In genomic region chr19:42281175-42282035, GRCh38 we compare ENCODE assay signal across 9 cellular contexts. TPM values are rescaled to one million over a fixed set of nuclear protein-coding genes. Genes with fewer than 3 reads are reported as not detected.
DNase-seq lines count a peak whose midpoint lies in the region; ATAC-seq and TF ChIP-seq lines count a peak whose summit lies in the region.
"Had no signal": no experiment of that assay in that cellular context is flagged by ENCODE, and none has a peak within 500 bp of the region (broad histone marks: within the 10 kb centered on the region; RNA-seq: fewer than 3 reads in every experiment).

No MANE protein-coding gene starts in this region.

- no peaks in the 10 kb centered on the region for H3K27me3 ChIP-seq in fibroblast of lung (ENCODE audit: control insufficient read depth, insufficient read depth, low read length)

- H3K4me3 Mint-ChIP-seq in WTC11 = peak overlapping the region; percentile 75
- H3K4me3 Mint-ChIP-seq in naive thymus-derived CD8-positive, alpha-beta T cell = peak overlapping the region in 9 of 10 donors; percentile 61 to 87 (median 75)

- peaks cover 37% of the 10 kb centered on the region for H3K4me1 Mint-ChIP-seq in WTC11
- H3K4me1 Mint-ChIP-seq in naive thymus-derived CD8-positive, alpha-beta T cell = peaks cover 36 to 58% (median 44%) of the 10 kb centered on the region in 4 donors

- peak; percentile 35 for DNase-seq in DMS79 (lab: John Stamatoyannopoulos, UW)
- peak; percentile 50 to 72 for DNase-seq in Kasumi-1 (lab: John Stamatoyannopoulos, UW)
- no peak for DNase-seq in WTC11 (ENCODE audit: low spot score)
- peak; percentile 65 to 75 for DNase-seq in fibroblast of lung (ENCODE audit: low read depth in 2 of 2)
- peak in 3 of 10 donors; percentile 12 to 28 (median 24) for DNase-seq in naive thymus-derived CD8-positive, alpha-beta T cell
- no peak for DNase-seq in activated gamma-delta T cell treated with Interleukin-2 at 50 U/mL for 16 hours

- no peaks in the 10 kb centered on the region for H3K36me3 ChIP-seq in fibroblast of lung (ENCODE audit: control insufficient read depth, insufficient read depth, low read length)

- H3K4me3 ChIP-seq in fibroblast of lung (replicated peaks in 1 of 4; ENCODE audit: control extremely low read depth in 1 of 4, insufficient read depth in 1 of 4, low read depth in 3 of 4, low read length in 4 of 4) = peak overlapping the region; percentile 4 to 76 (median 30)

- TF ChIP-seq CTCF in WTC11 (IDR thresholded peaks at IDR 0.05) (no peak), fibroblast of lung (conservative IDR thresholded peaks at IDR 0.05 in 1 of 2, IDR thresholded peaks at IDR 0.05 in 1 of 2; ENCODE audit: low read depth in 1 of 2, low read length in 2 of 2) (no peak)

- peaks cover 43% of the 10 kb centered on the region for H3K79me2 ChIP-seq in fibroblast of lung (ENCODE audit: control insufficient read depth, insufficient read depth, low read length)

- H4K20me1 ChIP-seq in fibroblast of lung (ENCODE audit: control insufficient read depth, extremely low read depth, insufficient read depth, low read length) = no peaks in the 10 kb centered on the region

- peaks cover 50% of the 10 kb centered on the region for H3K4me1 ChIP-seq in fibroblast of lung (ENCODE audit: control insufficient read depth, extremely low read depth, insufficient read depth, low read length)

- CTCF ChIA-PET in WTC11 (lab: Charles Lee) = interaction anchor here (1.0 to 7.5 kb wide), 10 partner anchors 9 to 115 kb away, joined by 3 to 239 read pairs (median 8); partner anchors contain the start of genes ERF, GSK3A, PAFAH1B3 and PRR19

- peak; percentile 1; the same call in 1 of the 2 replicates for ATAC-seq in WTC11
- no peak for ATAC-seq in naive thymus-derived CD8-positive, alpha-beta T cell
- no peak for ATAC-seq in HG03469 (IDR thresholded peaks at IDR 0.05; ENCODE audit: unreplicated experiment)
- ATAC-seq in GM19463 (IDR thresholded peaks at IDR 0.05; ENCODE audit: unreplicated experiment) = no peak

- no peaks in the 10 kb centered on the region for H3K36me3 Mint-ChIP-seq in WTC11
- peaks cover 0 to 4% (median 0%) of the 10 kb centered on the region in 3 donors for H3K36me3 Mint-ChIP-seq in naive thymus-derived CD8-positive, alpha-beta T cell

- peak overlapping the region; percentile 69; the same call in 1 of the 2 replicates for H3K27ac Mint-ChIP-seq in WTC11
- H3K27ac Mint-ChIP-seq in naive thymus-derived CD8-positive, alpha-beta T cell = peak overlapping the region in 2 of 10 donors; percentile 61 to 94

- no peaks in the 10 kb centered on the region for H3K9me3 ChIP-seq in fibroblast of lung (ENCODE audit: control insufficient read depth, insufficient read depth, low read depth, low read length)

- H3K9me3 Mint-ChIP-seq in WTC11 = no peaks in the 10 kb centered on the region
- H3K9me3 Mint-ChIP-seq in naive thymus-derived CD8-positive, alpha-beta T cell = no peaks in the 10 kb centered on the region

- POLR2A ChIA-PET in WTC11 (lab: Charles Lee) = interaction anchor here (0.8 kb wide), 1 partner anchor 26 kb away, joined by 6 read pairs; no protein-coding TSS in a partner anchor
- POLR2A ChIA-PET in naive thymus-derived CD8-positive, alpha-beta T cell (lab: Charles Lee) = interaction anchor here (0.6 to 6.6 kb wide), 6 partner anchors 12 to 160 kb away, joined by 3 to 121 read pairs (median 4); partner anchors contain the start of genes CIC, ERF, GSK3A and POU2F2

- H3K9ac ChIP-seq in fibroblast of lung (ENCODE audit: insufficient read depth, low read length) = peak overlapping the region; percentile 63

- H3K27ac ChIP-seq in fibroblast of lung (ENCODE audit: insufficient read depth, low read length) = peak overlapping the region; percentile 91

- H3K27me3 Mint-ChIP-seq in WTC11 (ENCODE audit: low read depth) = no peaks in the 10 kb centered on the region
- H3K27me3 Mint-ChIP-seq in naive thymus-derived CD8-positive, alpha-beta T cell = no peaks in the 10 kb centered on the region

- H2AFZ ChIP-seq in fibroblast of lung (ENCODE audit: low read length) = no peak overlapping the region

- peak overlapping the region; percentile 89 for H3K4me2 ChIP-seq in fibroblast of lung (ENCODE audit: extremely low read depth, insufficient read depth, low read length)

TF ChIP-seq in WTC11, 78 proteins besides CTCF, POLR2A, EP300 and RAD21 (continues in another document):
- no peak for TF ChIP-seq NFYB (CRISPR knock-in tag; conservative IDR thresholded peaks at IDR 0.05; ENCODE audit: low read depth)
- TF ChIP-seq ZNF532 (CRISPR knock-in tag; IDR thresholded peaks at IDR 0.05; ENCODE audit: borderline replicate concordance) = no peak
- TF ChIP-seq TCF7 (CRISPR knock-in tag; IDR thresholded peaks at IDR 0.05; ENCODE audit: low read depth) = no peak
- TF ChIP-seq FOXP1 (CRISPR knock-in tag; IDR thresholded peaks at IDR 0.05; ENCODE audit: borderline replicate concordance) = no peak
- TF ChIP-seq NR1H2 (CRISPR knock-in tag; IDR thresholded peaks at IDR 0.05) = no peak
- no peak for TF ChIP-seq ATF1 (CRISPR knock-in tag; IDR thresholded peaks at IDR 0.05)
- TF ChIP-seq PRRX2 (CRISPR knock-in tag; IDR thresholded peaks at IDR 0.05) = no peak
- TF ChIP-seq ZNF423 (CRISPR knock-in tag; IDR thresholded peaks at IDR 0.05) = no peak
- no peak for TF ChIP-seq ATF3 (CRISPR knock-in tag; conservative IDR thresholded peaks at IDR 0.05)
- TF ChIP-seq CREM (CRISPR knock-in tag; IDR thresholded peaks at IDR 0.05) = no peak
- TF ChIP-seq ZNF219 (CRISPR knock-in tag; IDR thresholded peaks at IDR 0.05; ENCODE audit: borderline replicate concordance) = no peak

RNA-seq across cellular contexts. Expression of gene CIC, which starts 12.4 kb away (rescaled TPM):
- total RNA-seq in WTC11 (2021) = 53.0 to 58.5 TPM (median 55.8 TPM) in 3 replicates
- total RNA-seq in fibroblast of lung = 16.7 and 23.6 TPM in 2 replicates
- 8.5 and 14.5 TPM in 2 replicates for polyA plus RNA-seq in fibroblast of lung
- polyA plus RNA-seq in fibroblast of lung (2012) = 32.9 and 41.3 TPM in 2 replicates
- polyA minus RNA-seq in fibroblast of lung (ENCODE audit: low replicate concordance) = 36.6 and 51.1 TPM in 2 replicates
- 10 to 100 TPM; 84.7 to 87.4 TPM for total RNA-seq in naive thymus-derived CD8-positive, alpha-beta T cell
- polyA plus RNA-seq in naive thymus-derived CD8-positive, alpha-beta T cell = 1 to 10 TPM in 2 of 3 donors, under 1 TPM in 1; 0.43 to 1.8 (median 1.3) TPM

RNA-seq across cellular contexts. Expression of gene PRR19, which starts 20.5 kb away (rescaled TPM):
- total RNA-seq in WTC11 (2021) (3.6 to 5.0 TPM (median 3.7 TPM) in 3 replicates), fibroblast of lung (0.17 and 0.26 TPM in 2 replicates)
- 0.39 and 0.54 TPM in 2 replicates for polyA plus RNA-seq in fibroblast of lung
- 1.5 and 1.6 TPM in 2 replicates for polyA plus RNA-seq in fibroblast of lung (2012)
- polyA minus RNA-seq in fibroblast of lung (ENCODE audit: low replicate concordance) = 0.48 and 4.3 TPM in 2 replicates
- under 1 TPM in 1 of 2 experiments, not detected in 1; 0.25 TPM for total RNA-seq in naive thymus-derived CD8-positive, alpha-beta T cell
- polyA plus RNA-seq in naive thymus-derived CD8-positive, alpha-beta T cell = under 1 TPM in 2 of 3 donors, not detected in 1; 0.32 to 0.49 TPM

RNA-seq across cellular contexts. Expression of gene PAFAH1B3, which starts 21.0 kb away (rescaled TPM):
- total RNA-seq in WTC11 (2021) (118 to 126 TPM (median 119 TPM) in 3 replicates), fibroblast of lung (25.9 and 32.1 TPM in 2 replicates)
- polyA plus RNA-seq in fibroblast of lung = 20.1 and 34.1 TPM in 2 replicates
- 25.4 and 52.0 TPM in 2 replicates for polyA plus RNA-seq in fibroblast of lung (2012)
- 79.3 and 108 TPM in 2 replicates for polyA minus RNA-seq in fibroblast of lung (ENCODE audit: low replicate concordance)
- total RNA-seq in naive thymus-derived CD8-positive, alpha-beta T cell = 10 to 100 TPM; 15.4 to 17.7 TPM
- polyA plus RNA-seq in naive thymus-derived CD8-positive, alpha-beta T cell = 10 to 100 TPM; 38.4 to 48.1 (median 43.6) TPM

RNA-seq across cellular contexts. Expression of gene ERF, which starts 26.5 kb away (rescaled TPM):
- total RNA-seq in WTC11 (2021) (65.4 to 67.6 TPM (median 65.9 TPM) in 3 replicates), fibroblast of lung (13.2 and 14.1 TPM in 2 replicates)
- polyA plus RNA-seq in fibroblast of lung = 35.3 and 36.3 TPM in 2 replicates
- polyA plus RNA-seq in fibroblast of lung (2012) = 37.5 and 44.0 TPM in 2 replicates
- polyA minus RNA-seq in fibroblast of lung (ENCODE audit: low replicate concordance) = 36.3 and 46.2 TPM in 2 replicates
- total RNA-seq in naive thymus-derived CD8-positive, alpha-beta T cell = 10 to 100 TPM; 41.0 to 47.3 TPM
- 1 to 10 TPM; 2.8 to 6.2 (median 4.6) TPM for polyA plus RNA-seq in naive thymus-derived CD8-positive, alpha-beta T cell

RNA-seq across cellular contexts. Expression of gene TMEM145, which starts 31.7 kb away (rescaled TPM):
- total RNA-seq in WTC11 (2021) (6.9 to 7.1 TPM (median 7.0 TPM) in 3 replicates), fibroblast of lung (0.83 TPM in 1 of 2 replicates, not detected in the other)
- polyA plus RNA-seq in fibroblast of lung = 0.05 and 0.20 TPM in 2 replicates
- 0.14 and 0.17 TPM in 2 replicates for polyA plus RNA-seq in fibroblast of lung (2012)
- polyA minus RNA-seq in fibroblast of lung (ENCODE audit: low replicate concordance) = not detected in 2 replicates
- total RNA-seq in naive thymus-derived CD8-positive, alpha-beta T cell = not detected
- not detected for polyA plus RNA-seq in naive thymus-derived CD8-positive, alpha-beta T cell
- total RNA-seq: subcutaneous adipose tissue had no signal

Comparison
In these comparisons a context has a peak if more than half of its experiments do, and no peak if none do; other contexts are left out.
1. DNase-seq: peak in DMS79 (single experiment), Kasumi-1 (2 of 2) and fibroblast of lung (2 of 2); none in WTC11 (single experiment) and activated gamma-delta T cell treated with Interleukin-2 at 50 U/mL for 16 hours (single experiment).